ENCODE assay signal across 8 cellular contexts in the genomic region with DNA sequence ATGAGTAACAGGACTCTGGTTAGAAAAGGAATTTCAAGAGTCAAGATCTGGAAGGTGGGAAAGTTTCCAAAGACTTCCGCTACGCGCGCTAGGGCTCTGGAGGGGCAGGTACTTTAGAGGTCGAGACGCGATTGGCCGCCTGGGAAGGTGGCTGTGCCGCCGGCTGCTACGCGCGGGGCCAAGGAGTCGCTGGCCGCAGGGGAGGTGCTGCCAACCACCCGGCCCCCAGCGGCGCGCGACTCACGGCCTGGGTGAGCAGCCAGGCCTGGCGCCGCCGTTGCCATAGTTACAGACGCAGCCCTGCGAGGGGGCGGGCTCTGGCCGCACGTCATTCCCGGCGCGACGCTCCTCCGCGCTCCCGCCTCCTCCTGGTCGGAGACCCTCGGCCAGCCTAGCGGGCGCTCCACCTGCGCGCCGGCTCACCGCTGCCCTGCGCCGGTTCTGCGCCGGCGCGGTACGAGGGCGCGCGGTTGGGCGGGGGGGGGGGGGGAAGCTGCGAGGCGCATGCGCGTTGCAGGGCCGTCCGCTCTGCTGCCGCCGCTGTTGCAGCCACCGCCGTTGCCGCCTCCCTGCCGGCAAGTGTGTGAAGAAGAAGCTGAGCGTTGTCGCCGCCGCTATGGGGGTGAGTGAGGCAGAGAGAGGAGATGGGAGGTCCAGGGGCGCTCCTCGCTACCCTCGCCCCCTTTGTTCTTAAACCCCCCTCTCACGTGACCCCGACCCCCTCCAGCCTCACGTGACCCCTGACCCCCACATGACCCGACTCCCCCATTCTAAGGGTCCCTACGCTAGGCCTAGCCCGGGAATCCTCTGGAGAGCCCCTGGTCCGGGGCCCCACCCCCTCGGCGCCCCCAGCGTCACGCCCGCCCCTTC. TPM values are rescaled to one million over a fixed set of nuclear protein-coding genes. Genes with fewer than 3 reads are reported as not detected.
DNase-seq lines count a peak whose midpoint lies in the region; TF ChIP-seq lines count a peak whose summit lies in the region.

A gene (plus strand): TSS at position 522 of the 870 bp plus-strand sequence. CDS start 95 bp downstream, at position 617.

- peak within 1 kb of the TSS; percentile 100 for H3K4me2 ChIP-seq in MM.1S (ENCODE audit: low read depth, low read length)

- H3K4me1 ChIP-seq in MM.1S (ENCODE audit: low read length), result 0 out of 2 replicates have a peak, but pooled peaks cover 7% of the 10 kb centered on the region
- peaks cover 14% of the 10 kb centered on the region for H3K4me1 ChIP-seq in neuron (ENCODE audit: insufficient read depth, low read length)

- DNase-seq in GDM1 (lab: John Stamatoyannopoulos, UW) (peak; percentile 97), HCEC 1CT (peak; percentile 97), MM.1S (peak; percentile 98), SHP77 treated with DMSO at 0.1 percent for 48 hours (lab: John Stamatoyannopoulos, UW) (peak; percentile 95), fibroblast of villous mesenchyme (ENCODE audit: low read depth) (peak; percentile 91), stromal cell of bone marrow (ENCODE audit: low read depth) (peak; percentile 75)
- DNase-seq in activated effector memory CD4-positive, alpha-beta T cell treated with anti-CD3 and anti-CD28 coated beads, Interleukin-2, amount 50 U/mL, for 16 hours, result peak; percentile 96

- peaks cover 47% of the 10 kb centered on the region for H3K79me2 ChIP-seq in MM.1S (ENCODE audit: low read length)

- H3K27me3 ChIP-seq in MM.1S (replicated peaks; ENCODE audit: insufficient read depth, low read length) (no peaks in the 10 kb centered on the region), neuron (ENCODE audit: insufficient read depth, low read length) (no peaks in the 10 kb centered on the region)

- H2AFZ ChIP-seq in MM.1S (ENCODE audit: low read length), result peak within 1 kb of the TSS; percentile 99
- peak within 1 kb of the TSS; percentile 98 for H2AFZ ChIP-seq in neuron (ENCODE audit: low read depth, low read length)

- no peaks in the 10 kb centered on the region for H3K9me2 ChIP-seq in MM.1S (replicated peaks; ENCODE audit: insufficient read depth, low read length)

- no peaks in the 10 kb centered on the region for H4K20me1 ChIP-seq in MM.1S (ENCODE audit: insufficient read depth, low read length)

- H3K9me3 ChIP-seq in MM.1S (replicated peaks; ENCODE audit: insufficient read depth, low read length) (no peaks in the 10 kb centered on the region), neuron (ENCODE audit: low read length) (no peaks in the 10 kb centered on the region)

- peak within 1 kb of the TSS; percentile 78 for H3K9ac ChIP-seq in MM.1S (ENCODE audit: low read length)

- H3K4me3 ChIP-seq in MM.1S (ENCODE audit: low read length) (peak within 1 kb of the TSS; percentile 96), fibroblast of villous mesenchyme (ENCODE audit: low read depth, low read length) (peak within 1 kb of the TSS; percentile 92), neuron (ENCODE audit: low read length) (peak within 1 kb of the TSS; percentile 88)

- H3K27ac ChIP-seq in MM.1S (ENCODE audit: low read length), result peak within 1 kb of the TSS; percentile 65; the same call in 1 of the 2 replicates

- peaks cover 11% of the 10 kb centered on the region; the same call in 1 of the 2 replicates for H3F3A ChIP-seq in MM.1S (ENCODE audit: insufficient read depth, low read length)

- no peaks in the 10 kb centered on the region for H3K36me3 ChIP-seq in MM.1S (replicated peaks; ENCODE audit: insufficient read depth, low read length)
- no peaks in the 10 kb centered on the region for H3K36me3 ChIP-seq in neuron (ENCODE audit: insufficient read depth, low read length)

- TF ChIP-seq CTCF in MM.1S (IDR thresholded peaks at IDR 0.05; ENCODE audit: low read length) (no peak), fibroblast of villous mesenchyme (IDR thresholded peaks at IDR 0.05; ENCODE audit: insufficient read depth, low read depth, low read length) (peak; percentile 1)

RNA-seq across cellular contexts. Expression of the gene that starts here (rescaled TPM):
- 13.5 and 16.4 TPM in 2 replicates for total RNA-seq in fibroblast of villous mesenchyme

Comparison
In these comparisons a context has a peak if more than half of its experiments do, and no peak if none do; other contexts are left out.
1. Peak in every context shown above with its lines: DNase-seq, H3K4me3 ChIP-seq and H3K27ac ChIP-seq.